Comparison of ENCODE assay signal across 16 cellular contexts in the genomic region with DNA sequence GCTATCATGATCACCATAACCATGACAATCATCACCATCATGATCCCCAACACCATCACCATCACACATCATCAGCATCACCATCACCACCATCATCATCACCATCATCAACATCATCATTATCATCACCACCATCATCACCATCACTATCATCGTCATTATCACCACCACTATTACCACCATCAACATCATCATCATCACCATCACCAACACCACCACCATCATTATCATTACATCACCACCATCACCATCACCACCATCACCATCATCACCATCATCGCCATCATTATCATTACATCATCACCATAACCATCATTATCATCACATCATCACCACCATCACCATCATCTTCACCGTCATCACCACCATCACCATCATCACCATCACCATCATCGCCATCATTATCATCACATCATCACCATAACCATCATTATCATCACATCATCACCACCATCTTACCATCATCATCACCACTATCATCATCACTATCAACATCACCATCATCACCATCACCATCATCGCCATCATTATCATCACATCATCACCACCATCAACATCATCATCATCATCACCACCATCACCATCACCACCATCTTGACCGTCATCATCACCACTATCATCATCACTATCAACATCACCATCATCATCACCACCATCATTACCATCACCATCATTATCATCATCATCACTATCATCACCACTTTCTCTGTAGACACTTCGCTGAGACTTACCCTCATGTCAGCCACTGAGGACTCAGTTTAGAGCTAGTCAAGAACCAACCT.
DNase-seq lines count a peak whose midpoint lies in the region; ATAC-seq, FAIRE-seq and TF ChIP-seq lines count a peak whose summit lies in the region.
"Had no signal": no experiment of that assay in that cellular context is flagged by ENCODE, and none has a peak within 500 bp of the region (broad histone marks: within the 10 kb centered on the region; RNA-seq: fewer than 3 reads in every experiment).

No MANE protein-coding gene starts in this region.

- H3K27ac ChIP-seq in PC-3 (ENCODE audit: low read length) (peak overlapping the region; percentile 99), smooth muscle cell (ENCODE audit: low read depth) (peak overlapping the region; percentile 92)
- H3K27ac ChIP-seq: SK-N-MC had no signal

- H3K9ac ChIP-seq in PC-3 (ENCODE audit: low read length) (peak overlapping the region; percentile 21; the same call in 1 of the 2 replicates), smooth muscle cell (ENCODE audit: low read depth) (no peak overlapping the region)

- no peaks in the 10 kb centered on the region for H3K9me2 ChIP-seq in PC-3 (replicated peaks; ENCODE audit: low read length)

- no peaks in the 10 kb centered on the region for H3F3A ChIP-seq in PC-3 (ENCODE audit: low read length, unreplicated experiment)
- no peaks in the 10 kb centered on the region for H3F3A ChIP-seq in smooth muscle cell (ENCODE audit: low read depth)

- H3K79me2 ChIP-seq in PC-3 (ENCODE audit: low read length): no peaks in the 10 kb centered on the region
- no peaks in the 10 kb centered on the region for H3K79me2 ChIP-seq in smooth muscle cell (ENCODE audit: low read depth)

- CTCF ChIA-PET in PC-3 (lab: Charles Lee): no interaction called here

- WGBS in smooth muscle cell (ENCODE audit: low lambda C conversion rate): 95% methylated on average over 7 of the region's 7 CpGs

- H3K36me3 ChIP-seq in PC-3 (ENCODE audit: low read depth, low read length): no peaks in the 10 kb centered on the region
- no peaks in the 10 kb centered on the region for H3K36me3 ChIP-seq in bronchial epithelial cell (ENCODE audit: control insufficient read depth, insufficient read depth, low read length)
- H3K36me3 ChIP-seq in smooth muscle cell (ENCODE audit: low read depth): no peaks in the 10 kb centered on the region

- DNase-seq in GM18507 (ENCODE audit: extremely low spot score, insufficient read length, low read depth) (no peak), PC-3 (no peak), bronchial epithelial cell (ENCODE audit: low read depth) (no peak), smooth muscle cell (lab: John Stamatoyannopoulos, UW; ENCODE audit: unreplicated experiment) (no peak), DMS53 (lab: John Stamatoyannopoulos, UW) (no peak), NCI-H1694 (lab: John Stamatoyannopoulos, UW) (no peak)
- DNase-seq in stimulated activated CD4-positive, alpha-beta T cell treated with anti-CD3 and anti-CD28 coated beads, Interleukin-12 subunit alpha, Interleukin-12 subunit beta, amount 100 ng/mL, for 4 hours: no peak
- DNase-seq: C1 segment of cervical spinal cord, Karpas-422, NCI-H1105 treated with DMSO at 0.1 percent for 48 hours, NCI-H1930, NCI-H2171, NCI-H82 had no signal

- H3K9me3 ChIP-seq in PC-3 (ENCODE audit: low read length): no peaks in the 10 kb centered on the region
- no peaks in the 10 kb centered on the region for H3K9me3 ChIP-seq in smooth muscle cell (replicated peaks; ENCODE audit: low read depth)

- H2AFZ ChIP-seq in PC-3 (ENCODE audit: low read length) (no peak overlapping the region), smooth muscle cell (ENCODE audit: low read depth) (no peak overlapping the region)

- peaks cover 35% of the 10 kb centered on the region for H3K4me1 ChIP-seq in PC-3 (ENCODE audit: insufficient read depth, low read length)
- H3K4me1 ChIP-seq in smooth muscle cell (ENCODE audit: low read depth): peaks cover 6% of the 10 kb centered on the region

- no TSS peak for BruUV-seq in PC-3 (replicated peaks; lab: Mats Ljungman, UMichigan)

- no peak for TF ChIP-seq CTCF in PC-3 (conservative IDR thresholded peaks at IDR 0.05; ENCODE audit: low read depth, low read length)
- TF ChIP-seq CTCF in bronchial epithelial cell (IDR thresholded peaks at IDR 0.05; ENCODE audit: insufficient read depth, low read length, severe bottlenecking): no peak
- no peak for TF ChIP-seq CTCF in smooth muscle cell (IDR thresholded peaks at IDR 0.05; ENCODE audit: borderline replicate concordance, insufficient read depth, poor library complexity, severe bottlenecking)

- POLR2A ChIA-PET in PC-3 (lab: Charles Lee; ENCODE audit: unreplicated experiment): no interaction called here

- no peak for ATAC-seq in PC-3
- no peak for ATAC-seq in HG03045 (IDR thresholded peaks at IDR 0.05; ENCODE audit: unreplicated experiment)

- intact Hi-C loops in PC-3 (cut with micrococcal nuclease): no loop called here

- 0 out of 2 replicates have a peak overlapping the region, but pooled peaks have one; percentile 3 for H3K4me3 ChIP-seq in PC-3 (ENCODE audit: low read length)
- no peak overlapping the region for H3K4me3 ChIP-seq in bronchial epithelial cell (ENCODE audit: low read depth, low read length)
- no peak overlapping the region for H3K4me3 ChIP-seq in smooth muscle cell
- H3K4me3 ChIP-seq: SK-N-MC had no signal

- no peaks in the 10 kb centered on the region for H4K20me1 ChIP-seq in PC-3 (ENCODE audit: low read length)
- H4K20me1 ChIP-seq in smooth muscle cell (ENCODE audit: low read depth): no peaks in the 10 kb centered on the region

- H3K4me2 ChIP-seq in PC-3 (ENCODE audit: low read length) (peak overlapping the region; percentile 73), smooth muscle cell (no peak overlapping the region)

- no peaks in the 10 kb centered on the region for H3K27me3 ChIP-seq in PC-3 (ENCODE audit: low read length)
- no peaks in the 10 kb centered on the region for H3K27me3 ChIP-seq in bronchial epithelial cell (ENCODE audit: control insufficient read depth, insufficient read depth, low read length)
- H3K27me3 ChIP-seq in smooth muscle cell (ENCODE audit: low read depth): no peaks in the 10 kb centered on the region

- FAIRE-seq in GM18507 (lab: Jason Lieb, UNC) (peak; percentile 26), bronchial epithelial cell (lab: Jason Lieb, UNC) (peak; percentile 96)
- FAIRE-seq: GM19239 had no signal
